In genomic region chr19:58399903-58400637, GRCh38 we compare ENCODE assay signal across 10 cellular contexts. TPM values are rescaled to one million over a fixed set of nuclear protein-coding genes. Genes with fewer than 3 reads are reported as not detected.
DNase-seq lines count a peak whose midpoint lies in the region; ATAC-seq and TF ChIP-seq lines count a peak whose summit lies in the region.
"Had no signal": no experiment of that assay in that cellular context is flagged by ENCODE, and none has a peak within 500 bp of the region (broad histone marks: within the 10 kb centered on the region; RNA-seq: fewer than 3 reads in every experiment).

No MANE protein-coding gene starts in this region.

- intact Hi-C loops in prostate gland (cut with DNase I), result no loop called here
- intact Hi-C loops in thyroid gland (cut with DNase I), result no loop called here

- H3K9me3 ChIP-seq in endodermal cell (ENCODE audit: control insufficient read depth, low read length) (no peaks in the 10 kb centered on the region), prostate gland (no peaks in the 10 kb centered on the region), thyroid gland (no peaks in the 10 kb centered on the region)

- WGBS in endodermal cell (ENCODE audit: insufficient coverage in 1 of 2, insufficient read length in 1 of 2), 2 experiments, result 92 to 98% methylated on average over 8 to 9 of the region's 9 CpGs
- WGBS in prostate gland, result 46% methylated on average over 9 of the region's 9 CpGs
- 74 to 76% methylated on average over 6 to 9 of the region's 9 CpGs for WGBS in thyroid gland, 2 donors

- no peaks in the 10 kb centered on the region for H3K9me3 Mint-ChIP-seq in endodermal cell

- H3K4me1 Mint-ChIP-seq in endodermal cell, result peaks cover 10% of the 10 kb centered on the region

- TF ChIP-seq CTCF in endodermal cell (conservative IDR thresholded peaks at IDR 0.05) (no peak), prostate gland (IDR thresholded peaks at IDR 0.05) (no peak), thyroid gland (IDR thresholded peaks at IDR 0.05) (no peak)

- TF ChIP-seq POLR2A in prostate gland (IDR thresholded peaks at IDR 0.05) (no peak), thyroid gland (IDR thresholded peaks at IDR 0.05) (no peak)

- no peak for ATAC-seq in GM19035 (IDR thresholded peaks at IDR 0.05; ENCODE audit: unreplicated experiment)

- H3K4me1 ChIP-seq in endodermal cell (ENCODE audit: control insufficient read depth, insufficient read depth, low read length), result peaks cover 6% of the 10 kb centered on the region
- no peaks in the 10 kb centered on the region for H3K4me1 ChIP-seq in prostate gland (replicated peaks)
- H3K4me1 ChIP-seq in thyroid gland, result peaks cover 13 to 31% of the 10 kb centered on the region in 2 donors

- peaks cover 3% of the 10 kb centered on the region for H3K36me3 ChIP-seq in endodermal cell (ENCODE audit: control insufficient read depth, insufficient read depth, low read length)
- no peaks in the 10 kb centered on the region for H3K36me3 ChIP-seq in prostate gland
- no peaks in the 10 kb centered on the region for H3K36me3 ChIP-seq in thyroid gland

- peaks cover 4% of the 10 kb centered on the region for H3K36me3 Mint-ChIP-seq in endodermal cell (ENCODE audit: low read depth)

- H3K9ac ChIP-seq in endodermal cell (ENCODE audit: extremely low read depth, low read length, poor library complexity, severe bottlenecking), result no peak overlapping the region

- no peak overlapping the region for H3K27ac Mint-ChIP-seq in endodermal cell

- DNase-seq in GM03348 (ENCODE audit: low spot score), result peak; percentile 37
- DNase-seq in NCI-H748 (lab: John Stamatoyannopoulos, UW; ENCODE audit: unreplicated experiment), result peak; percentile 74
- no peak for DNase-seq in endodermal cell
- no peak for DNase-seq in prostate gland (ENCODE audit: low spot score)
- DNase-seq in SIG-M5 (lab: John Stamatoyannopoulos, UW), result no peak
- no peak for DNase-seq in thyroid gland
- DNase-seq in retina, result no peak
- DNase-seq: activated effector memory CD4-positive, alpha-beta T cell treated with Interleukin-2 at 50 U/mL for 16 hours; stimulated activated CD4-positive, alpha-beta T cell treated with anti-CD3 and anti-CD28 coated beads, Interleukin-4, amount 100 ng/mL, for 1 hour had no signal

- no peaks in the 10 kb centered on the region for H3K27me3 ChIP-seq in endodermal cell (ENCODE audit: control insufficient read depth, insufficient read depth, low read length, poor library complexity, severe bottlenecking)
- no peaks in the 10 kb centered on the region for H3K27me3 ChIP-seq in prostate gland (replicated peaks; ENCODE audit: insufficient read depth)
- peaks cover 6% of the 10 kb centered on the region for H3K27me3 ChIP-seq in thyroid gland

- H3K27ac ChIP-seq in endodermal cell (ENCODE audit: low read depth, low read length) (no peak overlapping the region), prostate gland (no peak overlapping the region), thyroid gland (no peak overlapping the region)

- peak overlapping the region; percentile 76 for H3K4me3 Mint-ChIP-seq in endodermal cell

- H3K4me3 ChIP-seq in endodermal cell (ENCODE audit: low read length) (peak overlapping the region; percentile 83), prostate gland (peak overlapping the region; percentile 23 to 61), thyroid gland (replicated peaks in 1 of 3) (no peak overlapping the region)

- H3K27me3 Mint-ChIP-seq in endodermal cell (ENCODE audit: insufficient read depth), result peaks cover 53% of the 10 kb centered on the region

RNA-seq across cellular contexts. Expression of gene RNF225, which starts 4.6 kb away (rescaled TPM):
- total RNA-seq in endodermal cell, result under 1 TPM; 0.82 to 0.92 TPM
- polyA plus RNA-seq in endodermal cell (2013, experiment 1 of 2), result not detected
- not detected for polyA plus RNA-seq in endodermal cell (2013, experiment 2 of 2)
- 1 to 10 TPM in 1 of 2 donors, under 1 TPM in 1; 0.62 to 7.0 TPM for total RNA-seq in prostate gland
- total RNA-seq in thyroid gland, result under 1 TPM in 1 of 4 donors, not detected in 3; 0.33 TPM

RNA-seq across cellular contexts. Expression of gene ZNF584, which starts 8.4 kb away (rescaled TPM):
- total RNA-seq in endodermal cell, result 10 to 100 TPM; 10.3 to 14.8 TPM
- 9.5 TPM for polyA plus RNA-seq in endodermal cell (2013, experiment 1 of 2)
- polyA plus RNA-seq in endodermal cell (2013, experiment 2 of 2), result 10.8 TPM
- 10 to 100 TPM; 10.8 to 19.4 TPM for total RNA-seq in prostate gland
- total RNA-seq in thyroid gland, result 10 to 100 TPM; 10.1 to 31.1 (median 23.1) TPM

RNA-seq across cellular contexts. Expression of gene RPS5, which starts 13.0 kb away (rescaled TPM):
- total RNA-seq in endodermal cell (1,000 to 10,000 TPM in 1 of 2 donors, 100 to 1,000 TPM in 1; 896 to 1,039 TPM), prostate gland (1,000 to 10,000 TPM; 1,184 to 2,289 TPM), thyroid gland (1,000 to 10,000 TPM; 1,209 to 2,449 (median 1,340) TPM)
- polyA plus RNA-seq in endodermal cell (2013, experiment 1 of 2), result 1,332 TPM
- polyA plus RNA-seq in endodermal cell (2013, experiment 2 of 2), result 1,223 TPM

RNA-seq across cellular contexts. Expression of gene ZNF837, which starts 19.2 kb away (rescaled TPM):
- total RNA-seq in endodermal cell (1 to 10 TPM; 3.1 to 3.8 TPM), prostate gland (10 to 100 TPM; 12.2 to 15.7 TPM), thyroid gland (10 to 100 TPM in 3 of 4 donors, 1 to 10 TPM in 1; 6.3 to 16.4 (median 15.1) TPM)
- 3.6 TPM for polyA plus RNA-seq in endodermal cell (2013, experiment 1 of 2)
- 2.3 TPM for polyA plus RNA-seq in endodermal cell (2013, experiment 2 of 2)

RNA-seq across cellular contexts. Expression of gene ZNF497, which starts 37.5 kb away (rescaled TPM):
- total RNA-seq in endodermal cell (1 to 10 TPM; 5.2 to 5.9 TPM), prostate gland (10 to 100 TPM in 1 of 2 donors, 1 to 10 TPM in 1; 6.6 to 11.0 TPM), thyroid gland (10 to 100 TPM in 1 of 4 donors, 1 to 10 TPM in 3; 7.1 to 16.2 (median 8.1) TPM)
- 5.0 TPM for polyA plus RNA-seq in endodermal cell (2013, experiment 1 of 2)
- polyA plus RNA-seq in endodermal cell (2013, experiment 2 of 2), result 4.1 TPM

Comparison
In these comparisons a context has a peak if more than half of its experiments do, and no peak if none do; other contexts are left out.
1. DNase-seq: peak in GM03348 (single experiment) and NCI-H748 (single experiment); none in endodermal cell (single experiment), prostate gland (single experiment), SIG-M5 (single experiment), thyroid gland (0 of 2) and retina (single experiment).
2. H3K4me3 ChIP-seq: peak in endodermal cell (single experiment) and prostate gland (2 of 2); none in thyroid gland (0 of 3).